8 cellular contexts compared by ENCODE assay signal in genomic region chr10:132536964-132537712, GRCh38. TPM values are rescaled to one million over a fixed set of nuclear protein-coding genes. Genes with fewer than 3 reads are reported as not detected.
A peak's percentile ranks its signal among the peaks of the same experiment; 100 is the strongest.
DNase-seq lines count a peak whose midpoint lies in the region; ATAC-seq and TF ChIP-seq lines count a peak whose summit lies in the region.

No MANE protein-coding gene starts in this region.

- no peak overlapping the region for H3K27ac ChIP-seq in AG04450 (ENCODE audit: low read depth, low read length)

- H3K4me3 ChIP-seq in AG04450 (ENCODE audit: low read depth, low read length): peak overlapping the region; percentile 67

- H3K9me3 ChIP-seq in AG04450 (ENCODE audit: control insufficient read depth, insufficient read depth, low read length): no peaks in the 10 kb centered on the region; the same call in 1 of the 2 replicates

- CTCF ChIA-PET in AG04450 (lab: Charles Lee): interaction anchor here (0.6 to 0.7 kb wide), 2 partner anchors 15 to 16 kb away, joined by 3 to 4 read pairs; no protein-coding TSS in a partner anchor

- peak; percentile 26; the same call in 1 of the 2 replicates for TF ChIP-seq CTCF in AG04450 (IDR thresholded peaks at IDR 0.05; ENCODE audit: low read depth, low read length)

- ATAC-seq in GM18870 (IDR thresholded peaks at IDR 0.05; ENCODE audit: unreplicated experiment) (peak; percentile 83), HG03108 (IDR thresholded peaks at IDR 0.05; ENCODE audit: unreplicated experiment) (peak; percentile 78)

- POLR2A ChIA-PET in AG04450 (lab: Yijun Ruan, JAX): no interaction called here

- DNase-seq in AG04450 (ENCODE audit: low read depth, low spot score) (peak; percentile 96), NCI-H2171 (lab: John Stamatoyannopoulos, UW) (peak; percentile 94), islet precursor cell (peak; percentile 100)
- peak; percentile 100 for DNase-seq in activated CD4-positive, CD25-positive, alpha-beta regulatory T cell (lab: John Stamatoyannopoulos, UW)
- peak; percentile 100 for DNase-seq in central memory CD4-positive, alpha-beta T cell
- DNase-seq in stimulated activated CD4-positive, alpha-beta T cell treated with anti-CD3 and anti-CD28 coated beads, Interleukin-12 subunit alpha, Interleukin-12 subunit beta, amount 100 ng/mL, for 4 hours: peak; percentile 100

- no peaks in the 10 kb centered on the region for H3K27me3 ChIP-seq in AG04450 (ENCODE audit: control insufficient read depth, insufficient read depth, low read length)

RNA-seq across cellular contexts. Expression of gene INPP5A, which starts 0.4 kb away (rescaled TPM):
- polyA plus RNA-seq in AG04450 (2011; rRNA removed): 20.2 and 22.5 TPM in 2 replicates
- 19.8 and 25.7 TPM in 2 replicates for polyA minus RNA-seq in AG04450 (2011; rRNA and poly(A)+ RNA removed)
